In genomic region chr2:47076586-47077441, GRCh38 we compare ENCODE assay signal across 8 cellular contexts.
DNase-seq lines count a peak whose midpoint lies in the region; ATAC-seq and TF ChIP-seq lines count a peak whose summit lies in the region.

No MANE protein-coding gene starts in this region.

- H3K27ac ChIP-seq in RWPE2 (ENCODE audit: poor library complexity, severe bottlenecking) (peak overlapping the region; percentile 87), foreskin keratinocyte (peak overlapping the region; percentile 23), gastrocnemius medialis (peak overlapping the region in 2 of 4 donors; percentile 4 to 59)

- DNase-seq in EH (ENCODE audit: low read depth) (peak; percentile 100), RWPE2 (ENCODE audit: low spot score) (peak; percentile 83), foreskin keratinocyte (peak; percentile 83 to 95), gastrocnemius medialis (peak in 1 of 2 donors; percentile 31), NK-92 (lab: John Stamatoyannopoulos, UW; ENCODE audit: unreplicated experiment) (no peak), NCI-H510A treated with DMSO at 0.1 percent for 48 hours (lab: John Stamatoyannopoulos, UW) (no peak), lower leg skin (ENCODE audit: low spot score in 2 of 2) (no peak), immature natural killer cell (no peak)

- in situ Hi-C loops in gastrocnemius medialis (cut with MboI; ENCODE audit: low sequenced_read_pairs in 4 of 4) = no loop called here

- no peak overlapping the region for H3K4me3 Mint-ChIP-seq in immature natural killer cell

- H3K9me3 Mint-ChIP-seq in immature natural killer cell = no peaks in the 10 kb centered on the region

- intact Hi-C loops in gastrocnemius medialis (cut with DNase I; ENCODE audit: low total_unique reads) (loop anchor here (10.0 kb wide), 2 partner anchors 248 to 1438 kb away; no protein-coding TSS in a partner anchor), lower leg skin (cut with DNase I; ENCODE audit: low total_unique reads) (no loop called here)

- peaks cover 14 to 15% of the 10 kb centered on the region in 2 donors for H3K4me1 Mint-ChIP-seq in immature natural killer cell

- H3K27ac Mint-ChIP-seq in immature natural killer cell = peak overlapping the region in 1 of 6 donors; percentile 11

- 64 to 66% methylated on average over 12 of the region's 12 CpGs for WGBS in lower leg skin, 2 donors

- ATAC-seq in RWPE2 (ENCODE audit: low read depth) (peak; percentile 94), foreskin keratinocyte (peak; percentile 81), gastrocnemius medialis (peak; percentile 20 to 41)

- H3K27me3 Mint-ChIP-seq in immature natural killer cell (ENCODE audit: low read depth in 3 of 3) = peaks cover 0 to 6% (median 2%) of the 10 kb centered on the region in 3 donors

- TF ChIP-seq POLR2A in gastrocnemius medialis (IDR thresholded peaks at IDR 0.05) (no peak), lower leg skin (IDR thresholded peaks at IDR 0.05) (no peak)

- no peaks in the 10 kb centered on the region for H3K9me3 ChIP-seq in RWPE2 (ENCODE audit: severe bottlenecking)
- H3K9me3 ChIP-seq in gastrocnemius medialis = no peaks in the 10 kb centered on the region

- H3K4me1 ChIP-seq in RWPE2 (ENCODE audit: insufficient read depth, poor library complexity, severe bottlenecking) (peaks cover 15% of the 10 kb centered on the region), foreskin keratinocyte (peaks cover 12% of the 10 kb centered on the region), gastrocnemius medialis (peaks cover 16 to 22% of the 10 kb centered on the region in 2 donors)

- peaks cover 0 to 14% (median 0%) of the 10 kb centered on the region in 3 donors for H3K36me3 Mint-ChIP-seq in immature natural killer cell

- no peaks in the 10 kb centered on the region for H3K36me3 ChIP-seq in RWPE2 (ENCODE audit: low read depth)
- no peaks in the 10 kb centered on the region for H3K36me3 ChIP-seq in gastrocnemius medialis

- TF ChIP-seq CTCF in RWPE2 (IDR thresholded peaks at IDR 0.05; ENCODE audit: poor library complexity, severe bottlenecking) (no peak), foreskin keratinocyte (conservative IDR thresholded peaks at IDR 0.05) (no peak), gastrocnemius medialis (IDR thresholded peaks at IDR 0.05 in 4 of 5, conservative IDR thresholded peaks at IDR 0.05 in 1 of 5) (no peak), lower leg skin (IDR thresholded peaks at IDR 0.05) (no peak)

- H3K27me3 ChIP-seq in RWPE2 (ENCODE audit: insufficient read depth, poor library complexity, severe bottlenecking) = no peaks in the 10 kb centered on the region
- no peaks in the 10 kb centered on the region for H3K27me3 ChIP-seq in foreskin keratinocyte
- H3K27me3 ChIP-seq in gastrocnemius medialis = no peaks in the 10 kb centered on the region

- H3K4me3 ChIP-seq in RWPE2 (ENCODE audit: severe bottlenecking) (no peak overlapping the region), gastrocnemius medialis (no peak overlapping the region), lower leg skin (ENCODE audit: low read depth, poor library complexity, severe bottlenecking) (no peak overlapping the region)

Comparison
In these comparisons a context has a peak if more than half of its experiments do, and no peak if none do; other contexts are left out.
1. DNase-seq: peak in EH (single experiment), RWPE2 (single experiment) and foreskin keratinocyte (2 of 2); none in NK-92 (single experiment), NCI-H510A treated with DMSO at 0.1 percent for 48 hours (single experiment), lower leg skin (0 of 2) and immature natural killer cell (0 of 3).
2. ATAC-seq: peak in every context shown above with its lines; median percentile 94 in RWPE2; 81 in foreskin keratinocyte; 30 in gastrocnemius medialis.